In genomic region chr19:45059258-45059965, GRCh38 we compare ENCODE assay signal across 8 cellular contexts. TPM values are rescaled to one million over a fixed set of nuclear protein-coding genes. Genes with fewer than 3 reads are reported as not detected.
DNase-seq lines count a peak whose midpoint lies in the region; ATAC-seq and TF ChIP-seq lines count a peak whose summit lies in the region.

No MANE protein-coding gene starts in this region.

- H3K4me3 Mint-ChIP-seq in naive B cell: peak overlapping the region in 3 of 8 donors; percentile 33 to 53 (median 34)

- no peaks in the 10 kb centered on the region for H3K9me3 ChIP-seq in OCI-LY3 (ENCODE audit: insufficient read depth, low read length)

- peak; percentile 44 for DNase-seq in DMS114 treated with DMSO at 0.1 percent for 48 hours (lab: John Stamatoyannopoulos, UW; ENCODE audit: unreplicated experiment)
- DNase-seq in HK-2 (ENCODE audit: unreplicated experiment): peak; percentile 88
- DNase-seq in activated T-cell treated with anti-CD3 and anti-CD28 coated beads for 1 hour (ENCODE audit: low read depth): peak; percentile 84
- peak; percentile 87 for DNase-seq in epithelial cell of esophagus (ENCODE audit: low read depth)
- peak; percentile 77 for DNase-seq in naive B cell
- DNase-seq in stimulated activated CD8-positive, alpha-beta memory T cell treated with anti-CD3 and anti-CD28 coated beads, Interleukin-7, amount 100 ng/mL, for 4 hours (ENCODE audit: low read depth in 2 of 2): peak; percentile 61 to 75

- no peak overlapping the region for H3K9ac ChIP-seq in OCI-LY3 (ENCODE audit: low read length)

- H3K4me3 ChIP-seq in OCI-LY3 (ENCODE audit: low read length) (no peak overlapping the region), epithelial cell of esophagus (ENCODE audit: low read length) (no peak overlapping the region)

- H3K27ac Mint-ChIP-seq in naive B cell: peak overlapping the region; percentile 57 to 93 (median 85)

- no peaks in the 10 kb centered on the region for H3K79me2 ChIP-seq in OCI-LY3 (ENCODE audit: low read length)

- H3K36me3 Mint-ChIP-seq in naive B cell: peaks cover 10 to 52% of the 10 kb centered on the region in 2 donors

- peaks cover 33 to 48% (median 37%) of the 10 kb centered on the region in 3 donors for H3K4me1 Mint-ChIP-seq in naive B cell

- no peaks in the 10 kb centered on the region for H3K27me3 Mint-ChIP-seq in naive B cell

- peaks cover 15% of the 10 kb centered on the region for H3K4me1 ChIP-seq in OCI-LY3 (ENCODE audit: low read length)

- TF ChIP-seq CTCF in OCI-LY3 (IDR thresholded peaks at IDR 0.05; ENCODE audit: low read depth, low read length): peak; percentile 96
- peak; percentile 91 for TF ChIP-seq CTCF in epithelial cell of esophagus (IDR thresholded peaks at IDR 0.05; ENCODE audit: insufficient read depth, low read depth, low read length, missing control alignments)

- ATAC-seq in naive B cell (ENCODE audit: low read depth in 2 of 2): peak; percentile 93 to 97
- ATAC-seq in GM21526 (IDR thresholded peaks at IDR 0.05; ENCODE audit: low FRiP score, unreplicated experiment): no peak

- H3K27me3 ChIP-seq in OCI-LY3 (ENCODE audit: low read depth, low read length): no peaks in the 10 kb centered on the region

- no peak overlapping the region for H3K27ac ChIP-seq in OCI-LY3 (ENCODE audit: low read length)

- no peak overlapping the region for H3K4me2 ChIP-seq in OCI-LY3 (ENCODE audit: low read length)

- H2AFZ ChIP-seq in OCI-LY3 (ENCODE audit: low read depth, low read length): no peak overlapping the region

- no peaks in the 10 kb centered on the region for H3K9me3 Mint-ChIP-seq in naive B cell

- H3K36me3 ChIP-seq in OCI-LY3 (replicated peaks; ENCODE audit: low read depth, low read length): peaks cover 73% of the 10 kb centered on the region

- peaks cover 3% of the 10 kb centered on the region; the same call in 1 of the 2 replicates for H4K20me1 ChIP-seq in OCI-LY3 (ENCODE audit: insufficient read depth, low read length)

RNA-seq across cellular contexts. Expression of gene ZNF296, which starts 16.9 kb away (rescaled TPM):
- 10 to 100 TPM in 5 of 6 donors, 1 to 10 TPM in 1; 7.2 to 35.9 (median 13.7) TPM for polyA plus RNA-seq in naive B cell (ENCODE audit: low read depth in 6 of 6)

RNA-seq across cellular contexts. Expression of gene GEMIN7, which starts 19.6 kb away (rescaled TPM):
- 100 to 1,000 TPM in 4 of 6 donors, 10 to 100 TPM in 2; 86.8 to 138 (median 102) TPM for polyA plus RNA-seq in naive B cell (ENCODE audit: low read depth in 6 of 6)

RNA-seq across cellular contexts. Expression of gene CLASRP, which starts 20.6 kb away (rescaled TPM):
- polyA plus RNA-seq in naive B cell (ENCODE audit: low read depth in 6 of 6): 10 to 100 TPM in 2 of 6 donors, 1 to 10 TPM in 4; 6.5 to 30.2 (median 9.7) TPM

RNA-seq across cellular contexts. Expression of gene PPP1R37, which starts 33.6 kb away (rescaled TPM):
- polyA plus RNA-seq in naive B cell (ENCODE audit: low read depth in 6 of 6): 1 to 10 TPM in 1 of 6 donors, under 1 TPM in 4, not detected in 1; 0.20 to 1.4 (median 0.32) TPM

RNA-seq across cellular contexts. Expression of gene RELB, which starts 58.1 kb away (rescaled TPM):
- 10 to 100 TPM; 29.8 to 72.6 (median 64.7) TPM for polyA plus RNA-seq in naive B cell (ENCODE audit: low read depth in 6 of 6)
